Comparison of ENCODE assay signal across 8 cellular contexts in the genomic region with DNA sequence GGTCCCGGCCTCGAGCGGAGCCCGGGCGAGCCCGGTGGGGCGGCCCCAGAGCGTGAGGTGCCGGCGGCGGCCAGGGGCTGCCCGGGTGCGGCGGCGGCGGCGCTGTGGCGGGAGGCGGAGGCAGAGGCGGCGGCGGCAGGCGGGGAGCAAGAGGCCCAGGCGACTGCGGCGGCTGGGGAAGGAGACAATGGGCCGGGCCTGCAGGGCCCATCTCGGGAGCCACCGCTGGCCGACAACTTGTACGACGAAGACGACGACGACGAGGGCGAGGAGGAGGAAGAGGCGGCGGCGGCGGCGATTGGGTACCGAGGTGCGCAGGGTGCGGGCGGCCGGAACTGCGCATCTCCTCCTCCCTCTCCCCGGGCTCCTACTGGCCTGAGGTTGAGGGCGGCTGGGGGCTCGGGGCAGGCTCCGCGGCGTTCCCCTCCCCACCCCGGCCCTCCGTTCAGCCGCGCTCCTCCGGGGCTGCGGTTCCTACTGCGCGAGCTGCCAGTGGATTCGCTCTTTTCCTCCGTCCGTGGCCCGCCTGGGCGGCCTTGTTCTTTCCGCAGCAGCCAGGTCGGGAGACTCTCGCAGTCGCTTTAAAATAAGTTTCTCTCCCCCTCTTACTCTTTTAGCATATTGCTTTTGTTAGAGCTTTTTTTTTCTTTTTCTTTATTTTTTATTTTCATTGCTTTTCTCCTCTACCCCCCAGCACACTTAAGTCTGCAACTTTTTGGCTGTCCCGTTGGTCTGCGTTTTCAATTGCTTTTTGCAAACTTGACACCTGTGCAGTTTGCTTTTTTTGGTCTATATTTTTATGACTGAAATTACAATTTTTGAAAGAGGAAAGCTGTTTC. TPM values are rescaled to one million over a fixed set of nuclear protein-coding genes. Genes with fewer than 3 reads are reported as not detected.
A peak's percentile ranks its signal among the peaks of the same experiment; 100 is the strongest.
DNase-seq lines count a peak whose midpoint lies in the region; ATAC-seq, FAIRE-seq and TF ChIP-seq lines count a peak whose summit lies in the region.

No MANE protein-coding gene starts in this region.

- H3K9me3 ChIP-seq in Caco-2 = no peaks in the 10 kb centered on the region

- FAIRE-seq in HTR-8/SVneo (lab: Jason Lieb, UNC) = no peak

- no peaks in the 10 kb centered on the region for H3K27me3 ChIP-seq in Caco-2 (replicated peaks; ENCODE audit: control insufficient read depth, insufficient read depth, low read length)

- peak overlapping the region; percentile 63 for H3K4me3 ChIP-seq in Caco-2 (ENCODE audit: low read depth, low read length)

- BruUV-seq in Caco-2 (replicated peaks; lab: Mats Ljungman, UMichigan) = no TSS peak

- peak in 1 of 2 experiments; percentile 8 for TF ChIP-seq CTCF in Caco-2 (IDR thresholded peaks at IDR 0.05; ENCODE audit: insufficient read depth in 1 of 2, low read depth in 1 of 2, low read length in 1 of 2, severe bottlenecking in 1 of 2, unreplicated experiment in 1 of 2)

- intact Hi-C loops in Caco-2 (cut with micrococcal nuclease; ENCODE audit: unreplicated experiment) = loop anchor here (1.0 to 10.0 kb wide), 4 partner anchors 30 to 450 kb away; partner anchors contain the start of genes HERC4, HNRNPH3 and PBLD

- no peaks in the 10 kb centered on the region for H3K27me3 Mint-ChIP-seq in Caco-2 (ENCODE audit: insufficient read depth, unreplicated experiment)

- peak; percentile 59 for TF ChIP-seq POLR2A in erythroblast (IDR thresholded peaks at IDR 0.05; ENCODE audit: low read length)

- POLR2A ChIA-PET in Caco-2 (lab: Charles Lee) = interaction anchor here (0.8 to 1.3 kb wide), 6 partner anchors 11 to 446 kb away, joined by 3 to 9 read pairs (median 4); no protein-coding TSS in a partner anchor

- H3K36me3 ChIP-seq in Caco-2 (ENCODE audit: control insufficient read depth, insufficient read depth, low read length) = peaks cover 4% of the 10 kb centered on the region; the same call in 1 of the 2 replicates

- H3K9me3 Mint-ChIP-seq in Caco-2 (ENCODE audit: unreplicated experiment) = no peaks in the 10 kb centered on the region

- peaks cover 60% of the 10 kb centered on the region for H3K36me3 Mint-ChIP-seq in Caco-2 (ENCODE audit: insufficient read depth, unreplicated experiment)

- H3K4me3 Mint-ChIP-seq in Caco-2 (ENCODE audit: unreplicated experiment) = peak overlapping the region; percentile 90

- DNase-seq in Caco-2 = peak; percentile 92
- DNase-seq in HTR-8/SVneo (ENCODE audit: insufficient read length, low spot score) = peak; percentile 53
- DNase-seq in OCI-M2 (lab: John Stamatoyannopoulos, UW; ENCODE audit: unreplicated experiment) = peak; percentile 42
- DNase-seq in activated T-cell treated with anti-CD3 and anti-CD28 coated beads, Interleukin-2, amount 50 U/mL, for 1 hour = peak; percentile 79
- DNase-seq in erythroblast (lab: John Stamatoyannopoulos, UW) = peak; percentile 85 to 90
- peak; percentile 83 for DNase-seq in mucosa of gallbladder (ENCODE audit: low spot score)
- peak; percentile 43 to 46 for DNase-seq in stimulated activated CD8-positive, alpha-beta memory T cell treated with anti-CD3 and anti-CD28 coated beads, Interleukin-4, amount 100 ng/mL, for 1 hour (ENCODE audit: low read depth in 2 of 2, low spot score in 1 of 2)

- peak overlapping the region; percentile 91 for H3K27ac Mint-ChIP-seq in Caco-2 (ENCODE audit: unreplicated experiment)

- CTCF ChIA-PET in Caco-2 (lab: Charles Lee) = interaction anchor here (0.6 to 1.1 kb wide), 5 partner anchors 30 to 274 kb away, joined by 3 to 14 read pairs (median 4); no protein-coding TSS in a partner anchor

- H3K4me1 ChIP-seq in Caco-2 = no peaks in the 10 kb centered on the region

- H3K4me1 Mint-ChIP-seq in Caco-2 (ENCODE audit: low read depth, unreplicated experiment) = no peaks in the 10 kb centered on the region

- peak; percentile 57 for ATAC-seq in GM21390 (IDR thresholded peaks at IDR 0.05; ENCODE audit: unreplicated experiment)

RNA-seq across cellular contexts. Expression of gene SIRT1, which starts 0.6 kb away (rescaled TPM):
- 43.1 and 44.1 TPM in 2 replicates for total RNA-seq in Caco-2 (2022)
- 19.5 TPM for total RNA-seq in mucosa of gallbladder

RNA-seq across cellular contexts. Expression of gene DNAJC12, which starts 47.1 kb away (rescaled TPM):
- total RNA-seq in Caco-2 (2022) (1.4 and 2.2 TPM in 2 replicates), mucosa of gallbladder (11.7 TPM)

Comparison
In these comparisons a context has a peak if more than half of its experiments do, and no peak if none do; other contexts are left out.
1. Peak in every context shown above with its lines: DNase-seq, ATAC-seq and H3K4me3 ChIP-seq.
2. DNase-seq: peak in every context shown above with its lines; median percentile 92 in Caco-2; 88 in erythroblast; 83 in mucosa of gallbladder; 79 in activated T-cell treated with anti-CD3 and anti-CD28 coated beads, Interleukin-2, amount 50 U/mL, for 1 hour; 53 in HTR-8/SVneo; 44 in stimulated activated CD8-positive, alpha-beta memory T cell treated with anti-CD3 and anti-CD28 coated beads, Interleukin-4, amount 100 ng/mL, for 1 hour; 42 in OCI-M2.